Comparison of ENCODE assay signal across 1 cellular context in the genomic region with DNA sequence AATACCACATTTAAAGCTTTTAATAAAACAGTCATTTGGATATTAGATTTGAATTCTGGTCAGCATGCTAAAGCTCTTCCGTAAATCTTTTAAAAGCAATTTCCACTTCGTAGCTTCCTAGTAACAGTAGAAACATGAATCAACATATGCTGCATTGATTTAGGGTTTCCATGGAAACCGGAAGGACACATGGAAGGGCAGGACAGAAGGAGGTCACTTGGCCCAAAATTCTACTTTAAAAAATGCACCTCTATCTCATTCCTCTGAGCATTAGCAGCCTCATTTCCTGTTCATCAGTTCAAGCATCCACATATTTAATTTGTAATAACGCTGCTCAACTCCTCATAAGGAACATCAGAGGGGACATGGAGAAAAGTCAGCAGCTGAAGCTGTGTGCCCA.
TF ChIP-seq lines count a peak whose summit lies in the region.

No MANE protein-coding gene starts in this region.

TF ChIP-seq in SK-N-SH, 30 proteins besides CTCF, POLR2A, EP300 and RAD21 (continued from another document):
- TF ChIP-seq, protein P1, sequence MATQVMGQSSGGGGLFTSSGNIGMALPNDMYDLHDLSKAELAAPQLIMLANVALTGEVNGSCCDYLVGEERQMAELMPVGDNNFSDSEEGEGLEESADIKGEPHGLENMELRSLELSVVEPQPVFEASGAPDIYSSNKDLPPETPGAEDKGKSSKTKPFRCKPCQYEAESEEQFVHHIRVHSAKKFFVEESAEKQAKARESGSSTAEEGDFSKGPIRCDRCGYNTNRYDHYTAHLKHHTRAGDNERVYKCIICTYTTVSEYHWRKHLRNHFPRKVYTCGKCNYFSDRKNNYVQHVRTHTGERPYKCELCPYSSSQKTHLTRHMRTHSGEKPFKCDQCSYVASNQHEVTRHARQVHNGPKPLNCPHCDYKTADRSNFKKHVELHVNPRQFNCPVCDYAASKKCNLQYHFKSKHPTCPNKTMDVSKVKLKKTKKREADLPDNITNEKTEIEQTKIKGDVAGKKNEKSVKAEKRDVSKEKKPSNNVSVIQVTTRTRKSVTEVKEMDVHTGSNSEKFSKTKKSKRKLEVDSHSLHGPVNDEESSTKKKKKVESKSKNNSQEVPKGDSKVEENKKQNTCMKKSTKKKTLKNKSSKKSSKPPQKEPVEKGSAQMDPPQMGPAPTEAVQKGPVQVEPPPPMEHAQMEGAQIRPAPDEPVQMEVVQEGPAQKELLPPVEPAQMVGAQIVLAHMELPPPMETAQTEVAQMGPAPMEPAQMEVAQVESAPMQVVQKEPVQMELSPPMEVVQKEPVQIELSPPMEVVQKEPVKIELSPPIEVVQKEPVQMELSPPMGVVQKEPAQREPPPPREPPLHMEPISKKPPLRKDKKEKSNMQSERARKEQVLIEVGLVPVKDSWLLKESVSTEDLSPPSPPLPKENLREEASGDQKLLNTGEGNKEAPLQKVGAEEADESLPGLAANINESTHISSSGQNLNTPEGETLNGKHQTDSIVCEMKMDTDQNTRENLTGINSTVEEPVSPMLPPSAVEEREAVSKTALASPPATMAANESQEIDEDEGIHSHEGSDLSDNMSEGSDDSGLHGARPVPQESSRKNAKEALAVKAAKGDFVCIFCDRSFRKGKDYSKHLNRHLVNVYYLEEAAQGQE (IDR thresholded peaks at IDR 0.05; ENCODE audit: low read depth, low read length) = no peak
- TF ChIP-seq CHD2 (IDR thresholded peaks at IDR 0.05; ENCODE audit: low read length, partially characterized antibody) = no peak
- TF ChIP-seq SIN3A (IDR thresholded peaks at IDR 0.05; ENCODE audit: borderline replicate concordance, low read depth, low read length) = no peak
- TF ChIP-seq, protein P2, sequence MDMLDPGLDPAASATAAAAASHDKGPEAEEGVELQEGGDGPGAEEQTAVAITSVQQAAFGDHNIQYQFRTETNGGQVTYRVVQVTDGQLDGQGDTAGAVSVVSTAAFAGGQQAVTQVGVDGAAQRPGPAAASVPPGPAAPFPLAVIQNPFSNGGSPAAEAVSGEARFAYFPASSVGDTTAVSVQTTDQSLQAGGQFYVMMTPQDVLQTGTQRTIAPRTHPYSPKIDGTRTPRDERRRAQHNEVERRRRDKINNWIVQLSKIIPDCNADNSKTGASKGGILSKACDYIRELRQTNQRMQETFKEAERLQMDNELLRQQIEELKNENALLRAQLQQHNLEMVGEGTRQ (IDR thresholded peaks at IDR 0.05; ENCODE audit: borderline replicate concordance, low read depth, low read length) = no peak
- no peak for TF ChIP-seq YY1 (IDR thresholded peaks at IDR 0.05; ENCODE audit: low read depth)
- TF ChIP-seq MEF2A (IDR thresholded peaks at IDR 0.05; ENCODE audit: borderline replicate concordance, low read depth) = no peak
